Comparison of ENCODE assay signal across 1 cellular context in the genomic region with DNA sequence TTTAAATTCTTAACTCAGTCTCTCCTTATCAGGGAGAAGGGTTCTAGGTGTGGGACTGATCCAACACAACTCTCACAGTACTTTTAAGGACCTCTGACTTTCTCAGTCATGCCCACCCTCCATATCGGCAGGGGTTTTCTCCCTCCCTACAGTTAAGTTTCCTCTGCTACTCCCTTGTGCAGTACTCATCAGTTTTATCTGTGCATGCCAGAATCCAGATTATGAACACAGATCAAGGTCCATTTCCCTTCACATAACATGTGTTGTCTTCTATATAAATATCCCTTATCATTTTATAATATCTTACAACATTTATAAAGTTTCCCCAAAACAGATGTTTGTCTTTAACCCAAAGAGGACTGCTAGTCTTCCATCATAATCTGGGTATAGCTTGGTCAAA.
TF ChIP-seq lines count a peak whose summit lies in the region.

No MANE protein-coding gene starts in this region.

TF ChIP-seq in HepG2, 621 proteins besides CTCF, POLR2A, EP300 and RAD21 (continued from another document):
- TF ChIP-seq, protein P1, sequence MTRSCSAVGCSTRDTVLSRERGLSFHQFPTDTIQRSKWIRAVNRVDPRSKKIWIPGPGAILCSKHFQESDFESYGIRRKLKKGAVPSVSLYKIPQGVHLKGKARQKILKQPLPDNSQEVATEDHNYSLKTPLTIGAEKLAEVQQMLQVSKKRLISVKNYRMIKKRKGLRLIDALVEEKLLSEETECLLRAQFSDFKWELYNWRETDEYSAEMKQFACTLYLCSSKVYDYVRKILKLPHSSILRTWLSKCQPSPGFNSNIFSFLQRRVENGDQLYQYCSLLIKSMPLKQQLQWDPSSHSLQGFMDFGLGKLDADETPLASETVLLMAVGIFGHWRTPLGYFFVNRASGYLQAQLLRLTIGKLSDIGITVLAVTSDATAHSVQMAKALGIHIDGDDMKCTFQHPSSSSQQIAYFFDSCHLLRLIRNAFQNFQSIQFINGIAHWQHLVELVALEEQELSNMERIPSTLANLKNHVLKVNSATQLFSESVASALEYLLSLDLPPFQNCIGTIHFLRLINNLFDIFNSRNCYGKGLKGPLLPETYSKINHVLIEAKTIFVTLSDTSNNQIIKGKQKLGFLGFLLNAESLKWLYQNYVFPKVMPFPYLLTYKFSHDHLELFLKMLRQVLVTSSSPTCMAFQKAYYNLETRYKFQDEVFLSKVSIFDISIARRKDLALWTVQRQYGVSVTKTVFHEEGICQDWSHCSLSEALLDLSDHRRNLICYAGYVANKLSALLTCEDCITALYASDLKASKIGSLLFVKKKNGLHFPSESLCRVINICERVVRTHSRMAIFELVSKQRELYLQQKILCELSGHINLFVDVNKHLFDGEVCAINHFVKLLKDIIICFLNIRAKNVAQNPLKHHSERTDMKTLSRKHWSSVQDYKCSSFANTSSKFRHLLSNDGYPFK (CRISPR knock-in tag; IDR thresholded peaks at IDR 0.05; ENCODE audit: borderline replicate concordance), result no peak
- TF ChIP-seq DNMT1 (CRISPR knock-in tag; IDR thresholded peaks at IDR 0.05) (no peak), ZNF747 (CRISPR knock-in tag; IDR thresholded peaks at IDR 0.05; ENCODE audit: borderline replicate concordance) (no peak), ATF1 (CRISPR knock-in tag; IDR thresholded peaks at IDR 0.05) (no peak), ATF7 (IDR thresholded peaks at IDR 0.05) (no peak), ATF7 (CRISPR knock-in tag; IDR thresholded peaks at IDR 0.05) (no peak), ZNF318 (CRISPR knock-in tag; IDR thresholded peaks at IDR 0.05) (no peak), NAIF1 (CRISPR knock-in tag; IDR thresholded peaks at IDR 0.05; ENCODE audit: borderline replicate concordance) (no peak)
